1 cellular context compared by ENCODE assay signal in genomic region chr17:65055708-65056638, GRCh38.
TF ChIP-seq lines count a peak whose summit lies in the region.

No MANE protein-coding gene starts in this region.

TF ChIP-seq in HepG2, 621 proteins besides CTCF, POLR2A, EP300 and RAD21 (continued from another document and continues in another):
- TF ChIP-seq ZNF407 (CRISPR knock-in tag; IDR thresholded peaks at IDR 0.05; ENCODE audit: not compliant biosample characterization) (no peak), MTF2 (CRISPR knock-in tag; IDR thresholded peaks at IDR 0.05; ENCODE audit: borderline replicate concordance) (0 out of 2 replicates have a peak, but pooled peaks have one; percentile 46), ZFP36 (IDR thresholded peaks at IDR 0.05; ENCODE audit: borderline replicate concordance, low read depth, low read length, partially characterized antibody) (no peak), ARNT2 (CRISPR knock-in tag; IDR thresholded peaks at IDR 0.05; ENCODE audit: low read depth) (peak; percentile 3; the same call in 1 of the 2 replicates), NFRKB (IDR thresholded peaks at IDR 0.05) (no peak), ZNF687 (CRISPR knock-in tag; IDR thresholded peaks at IDR 0.05) (peak; percentile 86), ZNF768 (CRISPR knock-in tag; IDR thresholded peaks at IDR 0.05) (peak; percentile 60; the same call in 1 of the 2 replicates), ZNF773 (CRISPR knock-in tag; IDR thresholded peaks at IDR 0.05; ENCODE audit: borderline replicate concordance) (no peak), JARID2 (CRISPR knock-in tag; IDR thresholded peaks at IDR 0.05; ENCODE audit: insufficient replicate concordance) (peak; percentile 44), SALL1 (CRISPR knock-in tag; IDR thresholded peaks at IDR 0.05) (peak; percentile 38), RXRA (CRISPR knock-in tag; IDR thresholded peaks at IDR 0.05) (0 out of 2 replicates have a peak, but pooled peaks have one; percentile 45), ZNF782 (CRISPR knock-in tag; IDR thresholded peaks at IDR 0.05; ENCODE audit: borderline replicate concordance) (peak; percentile 69; the same call in 1 of the 2 replicates), PLSCR1 (CRISPR knock-in tag; IDR thresholded peaks at IDR 0.05; ENCODE audit: borderline replicate concordance) (no peak), MYNN (CRISPR knock-in tag; IDR thresholded peaks at IDR 0.05; ENCODE audit: low read depth) (peak; percentile 74; the same call in 1 of the 2 replicates), HHEX (CRISPR knock-in tag; IDR thresholded peaks at IDR 0.05) (no peak), ZNF598 (CRISPR knock-in tag; IDR thresholded peaks at IDR 0.05; ENCODE audit: borderline replicate concordance) (no peak), ZMAT3 (CRISPR knock-in tag; conservative IDR thresholded peaks at IDR 0.05) (peak; percentile 33; the same call in 1 of the 2 replicates), ETV6 (CRISPR knock-in tag; conservative IDR thresholded peaks at IDR 0.05) (no peak), PAXIP1 (CRISPR knock-in tag; conservative IDR thresholded peaks at IDR 0.05) (no peak), RNF2 (conservative IDR thresholded peaks at IDR 0.05; ENCODE audit: low read depth) (peak; percentile 48; the same call in 1 of the 2 replicates), ARID4A (CRISPR knock-in tag; IDR thresholded peaks at IDR 0.05; ENCODE audit: borderline replicate concordance) (peak; percentile 76), ZNF639 (CRISPR knock-in tag; conservative IDR thresholded peaks at IDR 0.05) (peak; percentile 41; the same call in 1 of the 2 replicates), ZNF20 (CRISPR knock-in tag; IDR thresholded peaks at IDR 0.05) (no peak), SKI (IDR thresholded peaks at IDR 0.05; ENCODE audit: partially characterized antibody) (peak; percentile 75), ZNF468 (CRISPR knock-in tag; IDR thresholded peaks at IDR 0.05) (no peak), ZSCAN21 (CRISPR knock-in tag; IDR thresholded peaks at IDR 0.05; ENCODE audit: borderline replicate concordance) (no peak; the same call in 1 of the 2 replicates), ZNF891 (CRISPR knock-in tag; IDR thresholded peaks at IDR 0.05) (peak; percentile 76; the same call in 1 of the 2 replicates), ZNF160 (CRISPR knock-in tag; IDR thresholded peaks at IDR 0.05) (no peak), PAWR (CRISPR knock-in tag; IDR thresholded peaks at IDR 0.05; ENCODE audit: borderline replicate concordance) (no peak), ZNF260 (CRISPR knock-in tag; IDR thresholded peaks at IDR 0.05; ENCODE audit: borderline replicate concordance, low read depth) (no peak), FIP1L1 (IDR thresholded peaks at IDR 0.05; ENCODE audit: borderline replicate concordance, insufficient read depth, low read depth, low read length) (no peak), KLF11 (CRISPR knock-in tag; IDR thresholded peaks at IDR 0.05) (no peak), ZNF761 (CRISPR knock-in tag; conservative IDR thresholded peaks at IDR 0.05) (peak; percentile 40; the same call in 1 of the 2 replicates), IKZF4 (CRISPR knock-in tag; IDR thresholded peaks at IDR 0.05; ENCODE audit: borderline replicate concordance, low read depth, not compliant biosample characterization) (no peak), AGO2 (optimal IDR thresholded peaks at IDR 0.05; ENCODE audit: low read depth, low read length) (peak; percentile 55), PHF8 (CRISPR knock-in tag; IDR thresholded peaks at IDR 0.05) (peak; percentile 30; the same call in 1 of the 2 replicates), POGZ (CRISPR knock-in tag; IDR thresholded peaks at IDR 0.05) (no peak), ZNF263 (CRISPR knock-in tag; IDR thresholded peaks at IDR 0.05) (peak; percentile 60; the same call in 1 of the 2 replicates)
